Comparison of ENCODE assay signal across 12 cellular contexts in genomic region chr3:188123170-188123920, GRCh38. TPM values are rescaled to one million over a fixed set of nuclear protein-coding genes. Genes with fewer than 3 reads are reported as not detected.
DNase-seq lines count a peak whose midpoint lies in the region; ATAC-seq and TF ChIP-seq lines count a peak whose summit lies in the region.
"Had no signal": no experiment of that assay in that cellular context is flagged by ENCODE, and none has a peak within 500 bp of the region (broad histone marks: within the 10 kb centered on the region; RNA-seq: fewer than 3 reads in every experiment).

No MANE protein-coding gene starts in this region.

- H3K4me3 ChIP-seq in OCI-LY3 (ENCODE audit: low read length) (peak overlapping the region; percentile 20; the same call in 1 of the 2 replicates), fibroblast of the aortic adventitia (ENCODE audit: low read depth, low read length) (no peak overlapping the region)
- H3K4me3 ChIP-seq: HAP-1 had no signal

- peak; percentile 92 to 93 for ATAC-seq in stimulated activated naive B cell treated with anti-CD40 and anti-IgM and Interleukin-4, amounts not matched to agents 10 μg/mL and 1 μg/mL and 100 μg/mL, for 72 hours (replicated peaks)
- no peak for ATAC-seq in HG02938 (IDR thresholded peaks at IDR 0.05; ENCODE audit: unreplicated experiment)

- peak overlapping the region; percentile 83 for H3K27ac Mint-ChIP-seq in activated T-cell treated with anti-CD3 and anti-CD28 coated beads, Interleukin-2, amount 50 U/mL, for 24 hours
- peak overlapping the region; percentile 69 for H3K27ac Mint-ChIP-seq in stimulated activated naive B cell treated with anti-CD40 and anti-IgM and Interleukin-4, amounts not matched to agents 10 μg/mL and 1 μg/mL and 100 μg/mL, for 72 hours

- H3K4me1 ChIP-seq in OCI-LY3 (ENCODE audit: low read length) = peaks cover 15% of the 10 kb centered on the region
- H3K4me1 ChIP-seq: HAP-1 had no signal

- H3K4me1 Mint-ChIP-seq in activated T-cell treated with anti-CD3 and anti-CD28 coated beads, Interleukin-2, amount 50 U/mL, for 24 hours (ENCODE audit: low read depth) = peaks cover 22% of the 10 kb centered on the region
- peaks cover 16 to 34% of the 10 kb centered on the region in 2 donors for H3K4me1 Mint-ChIP-seq in stimulated activated naive B cell treated with anti-CD40 and anti-IgM and Interleukin-4, amounts not matched to agents 10 μg/mL and 1 μg/mL and 100 μg/mL, for 72 hours

- no peaks in the 10 kb centered on the region for H4K20me1 ChIP-seq in OCI-LY3 (ENCODE audit: insufficient read depth, low read length)

- H3K9me3 Mint-ChIP-seq in activated T-cell treated with anti-CD3 and anti-CD28 coated beads, Interleukin-2, amount 50 U/mL, for 24 hours = no peaks in the 10 kb centered on the region
- no peaks in the 10 kb centered on the region for H3K9me3 Mint-ChIP-seq in stimulated activated naive B cell treated with anti-CD40 and anti-IgM and Interleukin-4, amounts not matched to agents 10 μg/mL and 1 μg/mL and 100 μg/mL, for 72 hours

- no peaks in the 10 kb centered on the region for H3K9me3 ChIP-seq in OCI-LY3 (ENCODE audit: insufficient read depth, low read length)
- H3K9me3 ChIP-seq: HAP-1 had no signal

- H3K36me3 ChIP-seq in OCI-LY3 (replicated peaks; ENCODE audit: low read depth, low read length) = no peaks in the 10 kb centered on the region
- H3K36me3 ChIP-seq: HAP-1 had no signal

- H3K36me3 Mint-ChIP-seq in activated T-cell treated with anti-CD3 and anti-CD28 coated beads, Interleukin-2, amount 50 U/mL, for 24 hours (ENCODE audit: low read depth) = no peaks in the 10 kb centered on the region
- no peaks in the 10 kb centered on the region for H3K36me3 Mint-ChIP-seq in stimulated activated naive B cell treated with anti-CD40 and anti-IgM and Interleukin-4, amounts not matched to agents 10 μg/mL and 1 μg/mL and 100 μg/mL, for 72 hours

- H3K4me3 Mint-ChIP-seq in activated T-cell treated with anti-CD3 and anti-CD28 coated beads, Interleukin-2, amount 50 U/mL, for 24 hours = no peak overlapping the region
- peak overlapping the region; percentile 49 to 59 for H3K4me3 Mint-ChIP-seq in stimulated activated naive B cell treated with anti-CD40 and anti-IgM and Interleukin-4, amounts not matched to agents 10 μg/mL and 1 μg/mL and 100 μg/mL, for 72 hours

- no peak for TF ChIP-seq CTCF in OCI-LY3 (IDR thresholded peaks at IDR 0.05; ENCODE audit: low read depth, low read length)
- TF ChIP-seq CTCF in fibroblast of the aortic adventitia (IDR thresholded peaks at IDR 0.05; ENCODE audit: insufficient read depth, low read length) = no peak

- no peak overlapping the region for H3K27ac ChIP-seq in OCI-LY3 (ENCODE audit: low read length)

- peak overlapping the region; percentile 60 for H3K4me2 ChIP-seq in OCI-LY3 (ENCODE audit: low read length)

- H3K9ac ChIP-seq in OCI-LY3 (ENCODE audit: low read length) = no peak overlapping the region

- H2AFZ ChIP-seq in OCI-LY3 (ENCODE audit: low read depth, low read length) = no peak overlapping the region

- H3K27me3 Mint-ChIP-seq in activated T-cell treated with anti-CD3 and anti-CD28 coated beads, Interleukin-2, amount 50 U/mL, for 24 hours = no peaks in the 10 kb centered on the region
- no peaks in the 10 kb centered on the region for H3K27me3 Mint-ChIP-seq in stimulated activated naive B cell treated with anti-CD40 and anti-IgM and Interleukin-4, amounts not matched to agents 10 μg/mL and 1 μg/mL and 100 μg/mL, for 72 hours

- peaks cover 4% of the 10 kb centered on the region; the same call in 1 of the 2 replicates for H3K27me3 ChIP-seq in OCI-LY3 (ENCODE audit: low read depth, low read length)

- DNase-seq in activated T-cell treated with anti-CD3 and anti-CD28 coated beads, Interleukin-2, amount 50 U/mL, for 24 hours = no peak
- DNase-seq in activated T-cell treated with anti-CD3 and anti-CD28 coated beads for 4 hours (no peak), fibroblast of the aortic adventitia (ENCODE audit: low read depth) (peak; percentile 31), HuH-7.5 (ENCODE audit: low spot score) (no peak)
- no peak for DNase-seq in stimulated activated naive B cell treated with anti-CD40 and anti-IgM and Interleukin-4, amounts not matched to agents 10 μg/mL and 1 μg/mL and 100 μg/mL, for 72 hours
- DNase-seq in effector CD4-positive, alpha-beta T cell = no peak
- DNase-seq: glutamatergic neuron, mesendoderm, NCI-H69 had no signal

- H3K79me2 ChIP-seq in OCI-LY3 (ENCODE audit: low read length) = no peaks in the 10 kb centered on the region

RNA-seq across cellular contexts. Expression of gene LPP, which starts 30.6 kb away (rescaled TPM):
- total RNA-seq in fibroblast of the aortic adventitia (ENCODE audit: low replicate concordance) = 33.2 and 92.1 TPM in 2 replicates
